Comparison of ENCODE assay signal across 19 cellular contexts in genomic region chr3:166934879-166935278, GRCh38.
DNase-seq lines count a peak whose midpoint lies in the region; ATAC-seq, FAIRE-seq and TF ChIP-seq lines count a peak whose summit lies in the region.
"Had no signal": no experiment of that assay in that cellular context is flagged by ENCODE, and none has a peak within 500 bp of the region (broad histone marks: within the 10 kb centered on the region; RNA-seq: fewer than 3 reads in every experiment).

No MANE protein-coding gene starts in this region.

- H4K8ac ChIP-seq in IMR-90 (ENCODE audit: low read depth in 2 of 2, low read length in 2 of 2) = no peak overlapping the region
- H4K8ac ChIP-seq in H1 (ENCODE audit: extremely low read depth, insufficient read depth, low read length) = no peak overlapping the region

- H4K20me1 ChIP-seq in IMR-90 (ENCODE audit: insufficient read depth, low read length) = no peaks in the 10 kb centered on the region
- H4K20me1 ChIP-seq in H1 (replicated peaks in 1 of 2; ENCODE audit: control insufficient read depth in 1 of 2, insufficient read depth in 2 of 2, low read length in 2 of 2) = no peaks in the 10 kb centered on the region
- H4K20me1 ChIP-seq: BLaER1 treated with 17β-estradiol and CSF1 and Interleukin-3, amounts not matched to agents 10 nM and 100 nM had no signal

- H3K23ac ChIP-seq in IMR-90 (ENCODE audit: low read depth, low read length) = no peak overlapping the region
- H3K23ac ChIP-seq in H1 (ENCODE audit: insufficient read length) = no peak overlapping the region

- H2BK120ac ChIP-seq in IMR-90 (ENCODE audit: low read depth, low read length) (no peak overlapping the region), H1 (replicated peaks; ENCODE audit: low read depth, low read length) (no peak overlapping the region)

- no peak overlapping the region for H3K4me2 ChIP-seq in A549
- H3K4me2 ChIP-seq in IMR-90 (ENCODE audit: low read depth, low read length) = no peak overlapping the region
- H3K4me2 ChIP-seq in H1 (ENCODE audit: insufficient read depth in 1 of 2, low read depth in 2 of 2, low read length in 2 of 2) = no peak overlapping the region
- H3K4me2 ChIP-seq: BLaER1 treated with 17β-estradiol and CSF1 and Interleukin-3, amounts not matched to agents 10 nM and 100 nM had no signal

- H3K27me3 ChIP-seq in IMR-90 (ENCODE audit: control insufficient read depth, insufficient read depth, low read length) = no peaks in the 10 kb centered on the region
- H3K27me3 ChIP-seq in H1 (replicated peaks in 1 of 4; ENCODE audit: control insufficient read depth in 3 of 4, extremely low read depth in 1 of 4, insufficient read depth in 3 of 4, low read length in 3 of 4) = no peaks in the 10 kb centered on the region
- H3K27me3 ChIP-seq: BLaER1 treated with 17β-estradiol and CSF1 and Interleukin-3, amounts not matched to agents 10 nM and 100 nM had no signal

- dilution Hi-C loops in IMR-90 (cut with HindIII; ENCODE audit: low sequenced_read_pairs, unreplicated experiment) = no loop called here

- no peak overlapping the region for H2AFZ ChIP-seq in IMR-90 (replicated peaks; ENCODE audit: low read length, poor library complexity)
- H2AFZ ChIP-seq in H1 (ENCODE audit: low read length) = no peak overlapping the region

- H2BK15ac ChIP-seq in IMR-90 (ENCODE audit: low read depth, low read length) (no peak overlapping the region), H1 (ENCODE audit: low read length) (no peak overlapping the region)

- intact Hi-C loops in IMR-90 (cut with micrococcal nuclease) = no loop called here

- TF ChIP-seq RAD21 in A549 (conservative IDR thresholded peaks at IDR 0.05 in 1 of 2, IDR thresholded peaks at IDR 0.05 in 1 of 2) (no peak), IMR-90 (IDR thresholded peaks at IDR 0.05; ENCODE audit: low read length) (no peak), H1 (IDR thresholded peaks at IDR 0.05 in 1 of 2, conservative IDR thresholded peaks at IDR 0.05 in 1 of 2; ENCODE audit: low read depth in 2 of 2, low read length in 2 of 2) (no peak)

- H2AK5ac ChIP-seq in IMR-90 (ENCODE audit: low read depth, low read length) (no peak overlapping the region), H1 (ENCODE audit: low read depth, low read length) (no peak overlapping the region)

- no peaks in the 10 kb centered on the region for H3K9me1 ChIP-seq in IMR-90 (ENCODE audit: insufficient read depth, low read length)

- H3K4me3 ChIP-seq in A549 = no peak overlapping the region
- no peak overlapping the region for H3K4me3 ChIP-seq in IMR-90 (ENCODE audit: insufficient read depth, low read depth, low read length)
- no peak overlapping the region for H3K4me3 ChIP-seq in H1 (ENCODE audit: extremely low read depth in 1 of 4, insufficient read depth in 2 of 4, low read depth in 3 of 4, low read length in 4 of 4)
- H3K4me3 ChIP-seq: BLaER1 treated with 17β-estradiol and CSF1 and Interleukin-3, amounts not matched to agents 10 nM and 100 nM had no signal

- H3K9me3 ChIP-seq in A549 (no peaks in the 10 kb centered on the region), IMR-90 (ENCODE audit: control insufficient read depth, insufficient read depth, low read length) (no peaks in the 10 kb centered on the region), H1 (ENCODE audit: insufficient read depth in 2 of 2, low read depth in 1 of 2, low read length in 1 of 2) (no peaks in the 10 kb centered on the region)
- H3K9me3 ChIP-seq: BLaER1 treated with 17β-estradiol and CSF1 and Interleukin-3, amounts not matched to agents 10 nM and 100 nM; Caco-2 had no signal

- H3K36me3 ChIP-seq in IMR-90 (ENCODE audit: control insufficient read depth, insufficient read depth, low read length) (no peaks in the 10 kb centered on the region), H1 (ENCODE audit: control insufficient read depth in 2 of 4, insufficient read depth in 4 of 4, low read length in 3 of 4) (no peaks in the 10 kb centered on the region)
- H3K36me3 ChIP-seq: BLaER1 treated with 17β-estradiol and CSF1 and Interleukin-3, amounts not matched to agents 10 nM and 100 nM had no signal

- ATAC-seq in A549 = no peak
- ATAC-seq in IMR-90 (ENCODE audit: low read depth) = no peak
- ATAC-seq in HG03196 (IDR thresholded peaks at IDR 0.05; ENCODE audit: unreplicated experiment) = no peak
- ATAC-seq: CD8-positive, alpha-beta T cell had no signal

- 52% methylated on average over 3 of the region's 3 CpGs for WGBS in A549 (ENCODE audit: missing lambda C conversion rate)
- no CpG with 5 or more reads among the region's 3 CpGs for WGBS in IMR-90 (ENCODE audit: extremely low coverage in 2 of 2, insufficient read length in 1 of 2), 2 experiments
- 91% methylated on average over 3 of the region's 3 CpGs; no CpG with 5 or more reads in 1 of the 2 experiments for WGBS in H1 (ENCODE audit: extremely low coverage in 1 of 2, insufficient coverage in 1 of 2, insufficient read length in 1 of 2, insufficient replicate concordance in 2 of 2, low coverage in 1 of 2, low lambda C conversion rate in 2 of 2, missing lambda C conversion rate in 1 of 2), 2 experiments

- in situ Hi-C loops in IMR-90 (cut with MboI; ENCODE audit: low sequenced_read_pairs) = no loop called here

- H3K9ac ChIP-seq in IMR-90 (ENCODE audit: low read depth, low read length) = no peak overlapping the region
- H3K9ac ChIP-seq in H1 (replicated peaks in 1 of 4; ENCODE audit: extremely low read depth in 1 of 4, low read depth in 3 of 4, low read length in 3 of 4) = no peak overlapping the region
- H3K9ac ChIP-seq: BLaER1 treated with 17β-estradiol and CSF1 and Interleukin-3, amounts not matched to agents 10 nM and 100 nM had no signal

- FAIRE-seq in A549 (lab: Jason Lieb, UNC) = no peak
- no peak for FAIRE-seq in H1 (lab: Jason Lieb, UNC)
- FAIRE-seq in frontal cortex (lab: Jason Lieb, UNC) = no peak
- FAIRE-seq: D721Med, G401.6, GM12891, GM19239 had no signal

- H3K27ac ChIP-seq in A549 = no peak overlapping the region
- no peak overlapping the region for H3K27ac ChIP-seq in IMR-90 (ENCODE audit: insufficient read depth, low read length)
- no peak overlapping the region for H3K27ac ChIP-seq in H1 (ENCODE audit: low read depth, low read length)
- H3K27ac ChIP-seq: BLaER1 treated with 17β-estradiol and CSF1 and Interleukin-3, amounts not matched to agents 10 nM and 100 nM; C4-2B had no signal

- H4K91ac ChIP-seq in IMR-90 (ENCODE audit: insufficient read depth, low read depth, low read length) = no peak overlapping the region
- no peak overlapping the region for H4K91ac ChIP-seq in H1 (replicated peaks; ENCODE audit: insufficient read length, low read length)

- H2BK20ac ChIP-seq in IMR-90 (ENCODE audit: low read depth, low read length) (no peak overlapping the region), H1 (ENCODE audit: low read length) (no peak overlapping the region)

- no peak for TF ChIP-seq EP300 in A549 (IDR thresholded peaks at IDR 0.05)
- TF ChIP-seq EP300 in H1 (IDR thresholded peaks at IDR 0.05; ENCODE audit: borderline replicate concordance in 1 of 2, low read depth in 2 of 2, low read length in 2 of 2) = no peak

- H2AK9ac ChIP-seq in IMR-90 (replicated peaks; ENCODE audit: low read depth, low read length, poor library complexity) = no peak overlapping the region

- BruUV-seq in IMR-90 (replicated peaks; lab: Mats Ljungman, UMichigan) = no TSS peak

- H3K4ac ChIP-seq in IMR-90 (ENCODE audit: low read depth, low read length) = no peak overlapping the region
- H3K4ac ChIP-seq in H1 (replicated peaks; ENCODE audit: insufficient read length, low read depth, low read length) = no peak overlapping the region

- no peaks in the 10 kb centered on the region for H3K79me1 ChIP-seq in IMR-90 (ENCODE audit: low read depth in 1 of 2, low read length in 2 of 2)
- no peaks in the 10 kb centered on the region for H3K79me1 ChIP-seq in H1 (ENCODE audit: low read depth, low read length)

- no peak overlapping the region for H3K14ac ChIP-seq in IMR-90 (replicated peaks; ENCODE audit: low read depth, low read length)
- H3K14ac ChIP-seq in H1 (ENCODE audit: insufficient read length) = no peak overlapping the region

- H3K4me1 ChIP-seq in A549 (no peaks in the 10 kb centered on the region), IMR-90 (ENCODE audit: control insufficient read depth, insufficient read depth, low read length) (no peaks in the 10 kb centered on the region), H1 (replicated peaks in 1 of 4; ENCODE audit: control insufficient read depth in 3 of 4, insufficient read depth in 4 of 4, low read length in 3 of 4) (no peaks in the 10 kb centered on the region)
- H3K4me1 ChIP-seq: BLaER1 treated with 17β-estradiol and CSF1 and Interleukin-3, amounts not matched to agents 10 nM and 100 nM; Caco-2 had no signal

- H2BK12ac ChIP-seq in H1 (ENCODE audit: low read depth, low read length) = no peak overlapping the region

- no peak for DNase-seq in A549 (ENCODE audit: low read depth in 1 of 2, low spot score in 1 of 2)
- DNase-seq in IMR-90 = no peak
- no peak for DNase-seq in H1 (ENCODE audit: low read depth in 1 of 2, low spot score in 2 of 2)
- DNase-seq in frontal cortex (ENCODE audit: low spot score in 2 of 2) = no peak
- DNase-seq: 8988T; AML-193; Caco-2; Calu3; CD4-positive, alpha-beta T cell; CD8-positive, alpha-beta T cell; DMS79 treated with DMSO at 0.1 percent for 48 hours; GF-D8 had no signal

- TF ChIP-seq POLR2A in A549 (IDR thresholded peaks at IDR 0.05; ENCODE audit: low read length) = no peak
- TF ChIP-seq POLR2A in IMR-90 (IDR thresholded peaks at IDR 0.05; ENCODE audit: low read depth, low read length) = no peak
- TF ChIP-seq POLR2A in H1 (IDR thresholded peaks at IDR 0.05; ENCODE audit: control extremely low read depth in 1 of 2, low read depth in 2 of 2, low read length in 2 of 2) = no peak

- no peak for TF ChIP-seq CTCF in A549 (IDR thresholded peaks at IDR 0.05)
- TF ChIP-seq CTCF in IMR-90 (conservative IDR thresholded peaks at IDR 0.05; ENCODE audit: low read depth, low read length) = no peak
- no peak for TF ChIP-seq CTCF in H1 (IDR thresholded peaks at IDR 0.05; ENCODE audit: control extremely low read depth in 1 of 3, insufficient read depth in 1 of 3, low read depth in 1 of 3, low read length in 3 of 3)

- no peaks in the 10 kb centered on the region for H3K23me2 ChIP-seq in H1 (ENCODE audit: low read depth, low read length)

- no peak overlapping the region for H3K18ac ChIP-seq in IMR-90 (ENCODE audit: low read depth, low read length)
- H3K18ac ChIP-seq in H1 (ENCODE audit: extremely low read depth, low read length) = no peak overlapping the region

- H3K56ac ChIP-seq in IMR-90 (ENCODE audit: extremely low read depth, insufficient read depth, low read length) (no peak overlapping the region), H1 (replicated peaks; ENCODE audit: insufficient read length, low read depth, low read length) (no peak overlapping the region)

- H2BK5ac ChIP-seq in IMR-90 (ENCODE audit: low read depth, low read length, poor library complexity, severe bottlenecking) (no peak overlapping the region), H1 (ENCODE audit: low read depth, low read length) (no peak overlapping the region)

- no peak overlapping the region for H4K5ac ChIP-seq in IMR-90 (ENCODE audit: low read depth, low read length)
- no peak overlapping the region for H4K5ac ChIP-seq in H1 (ENCODE audit: insufficient read length, low read depth, low read length)

- CTCF ChIA-PET in A549 (lab: Yijun Ruan, JAX) = interaction anchor here (0.6 kb wide), 1 partner anchor 44 kb away, joined by 5 read pairs; no protein-coding TSS in a partner anchor
- CTCF ChIA-PET in IMR-90 (lab: Yijun Ruan, JAX) = interaction anchor here (0.6 kb wide), 1 partner anchor 518 kb away, joined by 3 read pairs; no protein-coding TSS in a partner anchor
- CTCF ChIA-PET in H1 (lab: Charles Lee; ENCODE audit: partially characterized antibody) = interaction anchor here (0.6 to 1.2 kb wide), 3 partner anchors 17 to 298 kb away, joined by 3 to 5 read pairs (median 4); no protein-coding TSS in a partner anchor

- H3K79me2 ChIP-seq in H1 (ENCODE audit: control insufficient read depth in 1 of 2, insufficient read depth in 2 of 2, low read length in 2 of 2) = no peaks in the 10 kb centered on the region

- POLR2A ChIA-PET in A549 (lab: Yijun Ruan, JAX) = no interaction called here
- POLR2A ChIA-PET in IMR-90 (lab: Charles Lee; ENCODE audit: unreplicated experiment) = no interaction called here
- POLR2A ChIA-PET in H1 (lab: Charles Lee; ENCODE audit: partially characterized antibody) = no interaction called here

Comparison
In these comparisons a context has a peak if more than half of its experiments do, and no peak if none do; other contexts are left out.
1. Of the 18 proteins assayed by ChIP-seq in both H1 and A549: peak only in H1: none; only in A549: none; in both: MAFK; in neither: 17.